Comparison of ENCODE assay signal across 13 cellular contexts in genomic region chr6:128098000-128098581, GRCh38.
A peak's percentile ranks its signal among the peaks of the same experiment; 100 is the strongest.
DNase-seq lines count a peak whose midpoint lies in the region; ATAC-seq, FAIRE-seq and TF ChIP-seq lines count a peak whose summit lies in the region.
"Had no signal": no experiment of that assay in that cellular context is flagged by ENCODE, and none has a peak within 500 bp of the region (broad histone marks: within the 10 kb centered on the region; RNA-seq: fewer than 3 reads in every experiment).

No MANE protein-coding gene starts in this region.

- H3K4me1 ChIP-seq in HepG2 (ENCODE audit: insufficient read depth, low read length) (no peaks in the 10 kb centered on the region), right lobe of liver (no peaks in the 10 kb centered on the region), spleen (no peaks in the 10 kb centered on the region), Peyer's patch (no peaks in the 10 kb centered on the region)
- H3K4me1 ChIP-seq: ascending aorta had no signal

- H3K27ac ChIP-seq in HepG2 (ENCODE audit: extremely low read length, insufficient read depth, low read length) (no peak overlapping the region), right lobe of liver (no peak overlapping the region), spleen (no peak overlapping the region), Peyer's patch (no peak overlapping the region), RWPE1 (no peak overlapping the region)
- H3K27ac ChIP-seq: ascending aorta, HL-60, tibial nerve had no signal

- H4K20me1 ChIP-seq in HepG2 (ENCODE audit: insufficient read depth, low read length): no peaks in the 10 kb centered on the region

- no peaks in the 10 kb centered on the region for H3K79me2 ChIP-seq in HepG2 (ENCODE audit: insufficient read depth, low read length)

- intact Hi-C loops in HepG2 (cut with micrococcal nuclease; ENCODE audit: unreplicated experiment): no loop called here
- intact Hi-C loops in right lobe of liver (cut with DNase I): no loop called here
- intact Hi-C loops in spleen (cut with DNase I; ENCODE audit: low total_unique reads): no loop called here

- H3K27me3 ChIP-seq in HepG2 (ENCODE audit: control insufficient read depth in 1 of 2, insufficient read depth in 2 of 2, low read length in 2 of 2): no peaks in the 10 kb centered on the region
- no peaks in the 10 kb centered on the region for H3K27me3 ChIP-seq in right lobe of liver
- H3K27me3 ChIP-seq in spleen (replicated peaks in 1 of 7): no peaks in the 10 kb centered on the region
- H3K27me3 ChIP-seq in Peyer's patch: no peaks in the 10 kb centered on the region
- H3K27me3 ChIP-seq: ascending aorta, tibial nerve had no signal

- FAIRE-seq in HepG2 (lab: Jason Lieb, UNC) (no peak), GM12891 (lab: Jason Lieb, UNC) (no peak)

- no peak overlapping the region for H3K9ac ChIP-seq in HepG2 (ENCODE audit: insufficient read depth, low read depth, low read length)

- no peak for TF ChIP-seq POLR2A in HepG2 (IDR thresholded peaks at IDR 0.05; ENCODE audit: insufficient read depth in 1 of 2, low read depth in 2 of 2, low read length in 2 of 2)
- no peak for TF ChIP-seq POLR2A in right lobe of liver (IDR thresholded peaks at IDR 0.05)
- no peak for TF ChIP-seq POLR2A in GM12891 (IDR thresholded peaks at IDR 0.05; ENCODE audit: low read depth, low read length)
- TF ChIP-seq POLR2A in spleen (IDR thresholded peaks at IDR 0.05): no peak
- TF ChIP-seq POLR2A in Peyer's patch (IDR thresholded peaks at IDR 0.05): no peak

- TF ChIP-seq EP300 in HepG2 (IDR thresholded peaks at IDR 0.05; ENCODE audit: low read depth in 2 of 2, low read length in 2 of 2) (no peak), HepG2 (CRISPR knock-in tag; IDR thresholded peaks at IDR 0.05; ENCODE audit: borderline replicate concordance) (no peak)

- H2AFZ ChIP-seq in HepG2 (ENCODE audit: low read length): no peak overlapping the region

- in situ Hi-C loops in HepG2 (cut with HindIII; ENCODE audit: extremely low pct_ligation_motif_present, low pct_unique_long_range_greater_than_20kb) (no loop called here), astrocyte of the spinal cord (cut with HindIII; ENCODE audit: low sequenced_read_pairs) (no loop called here)

- TF ChIP-seq CTCF in HepG2 (CRISPR knock-in tag; IDR thresholded peaks at IDR 0.05) (no peak), right lobe of liver (IDR thresholded peaks at IDR 0.05) (no peak), astrocyte of the spinal cord (IDR thresholded peaks at IDR 0.05; ENCODE audit: low read depth, low read length) (no peak), spleen (IDR thresholded peaks at IDR 0.05 in 8 of 11, conservative IDR thresholded peaks at IDR 0.05 in 3 of 11) (no peak), Peyer's patch (IDR thresholded peaks at IDR 0.05) (no peak), RWPE1 (conservative IDR thresholded peaks at IDR 0.05; ENCODE audit: low read depth) (no peak)

- BruUV-seq in HepG2 (replicated peaks; lab: Mats Ljungman, UMichigan): no TSS peak

- H3K4me3 ChIP-seq in HepG2 (replicated peaks in 1 of 3; ENCODE audit: insufficient read depth in 1 of 3, low read depth in 2 of 3, low read length in 3 of 3) (no peak overlapping the region), right lobe of liver (no peak overlapping the region), astrocyte of the spinal cord (ENCODE audit: low read depth, low read length) (no peak overlapping the region), spleen (no peak overlapping the region), Peyer's patch (no peak overlapping the region)
- H3K4me3 ChIP-seq: ascending aorta, tibial nerve had no signal

- ATAC-seq in HepG2 (no peak), right lobe of liver (no peak), HG03558 (IDR thresholded peaks at IDR 0.05; ENCODE audit: extremely low read depth, unreplicated experiment) (peak; percentile 40)

- WGBS in HepG2 (ENCODE audit: low lambda C conversion rate): 100% methylated on average over 2 of the region's 2 CpGs
- 71% methylated on average over 2 of the region's 2 CpGs for WGBS in right lobe of liver (ENCODE audit: insufficient coverage, low coverage, low lambda C conversion rate, missing lambda C conversion rate)
- 74 to 97% (median 88%) methylated on average over 2 of the region's 2 CpGs for WGBS in spleen, 5 donors

- no peak for DNase-seq in HepG2 (ENCODE audit: low spot score)
- no peak for DNase-seq in right lobe of liver
- peak; percentile 18 for DNase-seq in astrocyte of the spinal cord (ENCODE audit: low read depth, low spot score)
- DNase-seq in GM12891 (ENCODE audit: insufficient read length, low spot score): no peak
- no peak for DNase-seq in spleen
- no peak for DNase-seq in Peyer's patch
- DNase-seq in RWPE1 (ENCODE audit: low spot score): no peak
- DNase-seq: GF-D8, retina had no signal

- CTCF ChIA-PET in HepG2 (lab: Yijun Ruan, JAX; ENCODE audit: low intra/inter-chr PET ratio, low total read pairs): no interaction called here
- CTCF ChIA-PET in RWPE1 (lab: Yijun Ruan, JAX): no interaction called here

- H3K9me3 ChIP-seq in HepG2 (ENCODE audit: low read length): no peaks in the 10 kb centered on the region
- no peaks in the 10 kb centered on the region for H3K9me3 ChIP-seq in right lobe of liver
- no peaks in the 10 kb centered on the region for H3K9me3 ChIP-seq in spleen
- H3K9me3 ChIP-seq in Peyer's patch: no peaks in the 10 kb centered on the region
- H3K9me3 ChIP-seq: ascending aorta, tibial nerve had no signal

- no peak for TF ChIP-seq RAD21 in HepG2 (CRISPR knock-in tag; IDR thresholded peaks at IDR 0.05)

- H3K4me2 ChIP-seq in HepG2 (ENCODE audit: low read depth, low read length): no peak overlapping the region

- H3K36me3 ChIP-seq in HepG2 (replicated peaks in 1 of 2; ENCODE audit: control insufficient read depth in 1 of 2, insufficient read depth in 2 of 2, low read length in 2 of 2) (no peaks in the 10 kb centered on the region; a peak in 2 of 5 replicates), right lobe of liver (no peaks in the 10 kb centered on the region), spleen (no peaks in the 10 kb centered on the region), Peyer's patch (no peaks in the 10 kb centered on the region)
- H3K36me3 ChIP-seq: ascending aorta, tibial nerve had no signal

- POLR2A ChIA-PET in HepG2 (lab: Yijun Ruan, JAX) (no interaction called here), RWPE1 (lab: Yijun Ruan, JAX; ENCODE audit: low non-redundant PET) (no interaction called here)

TF ChIP-seq in HepG2, 621 proteins besides CTCF, POLR2A, EP300 and RAD21:
- TF ChIP-seq FOXK1 (CRISPR knock-in tag; IDR thresholded peaks at IDR 0.05; ENCODE audit: borderline replicate concordance, low read depth) (no peak), RBM22 (optimal IDR thresholded peaks at IDR 0.05; ENCODE audit: low read length) (peak; percentile 56)

TF ChIP-seq in GM12891, 5 proteins besides CTCF, POLR2A, EP300 and RAD21:
- TF ChIP-seq POU2F2 (IDR thresholded peaks at IDR 0.05; ENCODE audit: low read depth, low read length) (no peak), POLR2AphosphoS5 (IDR thresholded peaks at IDR 0.05; ENCODE audit: low read depth, low read length) (no peak), PAX5 (IDR thresholded peaks at IDR 0.05; ENCODE audit: insufficient read depth, low read length, severe bottlenecking) (no peak), TAF1 (IDR thresholded peaks at IDR 0.05; ENCODE audit: low read depth, low read length) (no peak), SPI1 (IDR thresholded peaks at IDR 0.05; ENCODE audit: low read depth, low read length) (no peak)
